In genomic region chr7:12638851-12639467, GRCh38 we compare ENCODE assay signal across 8 cellular contexts. TPM values are rescaled to one million over a fixed set of nuclear protein-coding genes. Genes with fewer than 3 reads are reported as not detected.
DNase-seq lines count a peak whose midpoint lies in the region; ATAC-seq, FAIRE-seq and TF ChIP-seq lines count a peak whose summit lies in the region.

No MANE protein-coding gene starts in this region.

- no peaks in the 10 kb centered on the region for H3K36me3 Mint-ChIP-seq in neural crest cell (ENCODE audit: low read depth)

- H3K27ac Mint-ChIP-seq in neural crest cell (ENCODE audit: unreplicated experiment), result no peak overlapping the region

- peak overlapping the region; percentile 44 for H3K4me2 ChIP-seq in PC-3 (ENCODE audit: low read length)

- no peaks in the 10 kb centered on the region for H3K9me3 Mint-ChIP-seq in neural crest cell

- no peaks in the 10 kb centered on the region for H4K20me1 ChIP-seq in PC-3 (ENCODE audit: low read length)

- H3K79me2 ChIP-seq in PC-3 (ENCODE audit: low read length), result no peaks in the 10 kb centered on the region

- intact Hi-C loops in PC-3 (cut with micrococcal nuclease), result loop anchor here (1.0 to 2.0 kb wide), 3 partner anchors 44 to 624 kb away; no protein-coding TSS in a partner anchor

- BruUV-seq in PC-3 (replicated peaks; lab: Mats Ljungman, UMichigan), result no TSS peak

- H3K27ac ChIP-seq in PC-3 (ENCODE audit: low read length), result no peak overlapping the region

- POLR2A ChIA-PET in PC-3 (lab: Charles Lee; ENCODE audit: unreplicated experiment), result interaction anchor here (0.7 kb wide), 1 partner anchor 48 kb away, joined by 3 read pairs; no protein-coding TSS in a partner anchor

- peak; percentile 49 to 51 for DNase-seq in AML-193 (lab: John Stamatoyannopoulos, UW)
- no peak for DNase-seq in GM18507 (ENCODE audit: extremely low spot score, insufficient read length, low read depth)
- peak; percentile 86 for DNase-seq in PC-3
- no peak for DNase-seq in neural crest cell (ENCODE audit: low read depth, low spot score)

- H3K9ac ChIP-seq in PC-3 (ENCODE audit: low read length), result no peak overlapping the region

- no peaks in the 10 kb centered on the region for H3K36me3 ChIP-seq in PC-3 (ENCODE audit: low read depth, low read length)

- H3K27me3 Mint-ChIP-seq in neural crest cell (ENCODE audit: low read depth), result no peaks in the 10 kb centered on the region

- no peak overlapping the region for H3K4me3 ChIP-seq in PC-3 (ENCODE audit: low read length)

- peaks cover 4% of the 10 kb centered on the region for H3K4me1 Mint-ChIP-seq in neural crest cell

- H3K27me3 ChIP-seq in PC-3 (ENCODE audit: low read length), result no peaks in the 10 kb centered on the region

- H3K4me3 Mint-ChIP-seq in neural crest cell, result no peak overlapping the region

- ATAC-seq in HG03571 (IDR thresholded peaks at IDR 0.05; ENCODE audit: unreplicated experiment) (peak; percentile 50), PC-3 (peak; percentile 64), HG03135 (IDR thresholded peaks at IDR 0.05; ENCODE audit: unreplicated experiment) (no peak), HG02588 (IDR thresholded peaks at IDR 0.05; ENCODE audit: unreplicated experiment) (no peak)

- H3K9me3 ChIP-seq in PC-3 (ENCODE audit: low read length), result no peaks in the 10 kb centered on the region

- CTCF ChIA-PET in PC-3 (lab: Charles Lee), result no interaction called here

- FAIRE-seq in GM18507 (lab: Jason Lieb, UNC) (peak; percentile 68), endometrium (lab: Jason Lieb, UNC) (peak; percentile 96)

- H3K4me1 ChIP-seq in PC-3 (ENCODE audit: insufficient read depth, low read length), result peaks cover 4% of the 10 kb centered on the region; the same call in 1 of the 2 replicates

- 0 out of 2 replicates have a peak overlapping the region, but pooled peaks have one; percentile 17 for H2AFZ ChIP-seq in PC-3 (ENCODE audit: low read length)

- no peaks in the 10 kb centered on the region for H3K9me2 ChIP-seq in PC-3 (replicated peaks; ENCODE audit: low read length)

- no peaks in the 10 kb centered on the region for H3F3A ChIP-seq in PC-3 (ENCODE audit: low read length, unreplicated experiment)

- TF ChIP-seq CTCF in PC-3 (conservative IDR thresholded peaks at IDR 0.05; ENCODE audit: low read depth, low read length), result peak; percentile 74
- TF ChIP-seq CTCF in neural crest cell (conservative IDR thresholded peaks at IDR 0.05), result peak; percentile 83

RNA-seq across cellular contexts. Expression of gene ARL4A, which starts 48.5 kb away (rescaled TPM):
- total RNA-seq in PC-3 (2014; rRNA removed), result 23.7 and 25.1 TPM in 2 replicates
- 65.0 and 71.1 TPM in 2 replicates for total RNA-seq in neural crest cell

Comparison
In these comparisons a context has a peak if more than half of its experiments do, and no peak if none do; other contexts are left out.
1. DNase-seq: peak in AML-193 (2 of 2) and PC-3 (single experiment); none in GM18507 (single experiment) and neural crest cell (single experiment).
2. ATAC-seq: peak in HG03571 (single experiment) and PC-3 (single experiment); none in HG03135 (single experiment) and HG02588 (single experiment).